Comparison of ENCODE assay signal across 10 cellular contexts in genomic region chr14:93430319-93430801, GRCh38. TPM values are rescaled to one million over a fixed set of nuclear protein-coding genes. Genes with fewer than 3 reads are reported as not detected.
DNase-seq lines count a peak whose midpoint lies in the region; ATAC-seq and TF ChIP-seq lines count a peak whose summit lies in the region.
"Had no signal": no experiment of that assay in that cellular context is flagged by ENCODE, and none has a peak within 500 bp of the region (broad histone marks: within the 10 kb centered on the region; RNA-seq: fewer than 3 reads in every experiment).

No MANE protein-coding gene starts in this region.

- DNase-seq in DMS 273 (lab: John Stamatoyannopoulos, UW; ENCODE audit: unreplicated experiment) (peak; percentile 66), DMS 273 treated with DMSO at 0.1 percent for 48 hours (lab: John Stamatoyannopoulos, UW) (no peak), SK-N-MC (ENCODE audit: low read depth, low spot score) (no peak), suprapubic skin (ENCODE audit: low spot score in 2 of 2) (no peak)
- no peak for DNase-seq in CD4-positive, alpha-beta T cell
- DNase-seq: activated CD8-positive, alpha-beta memory T cell treated with anti-CD3 and anti-CD28 coated beads, Interleukin-2, amount 50 U/mL, for 4 hours had no signal

- H3K9me3 Mint-ChIP-seq in CD4-positive, alpha-beta T cell: peaks cover 11% of the 10 kb centered on the region

- no peak overlapping the region for H3K27ac Mint-ChIP-seq in CD4-positive, alpha-beta T cell

- WGBS in suprapubic skin: 3% methylated on average over 26 of the region's 36 CpGs

- no peak overlapping the region for H3K4me3 Mint-ChIP-seq in CD4-positive, alpha-beta T cell

- no peak overlapping the region for H3K27ac ChIP-seq in SK-N-MC
- H3K27ac ChIP-seq in suprapubic skin: no peak overlapping the region
- H3K27ac ChIP-seq in CD4-positive, alpha-beta T cell (ENCODE audit: low read depth, low read length): no peak overlapping the region

- ATAC-seq in HG02884 (IDR thresholded peaks at IDR 0.05; ENCODE audit: unreplicated experiment) (no peak), GM19351 (IDR thresholded peaks at IDR 0.05; ENCODE audit: unreplicated experiment) (no peak)
- ATAC-seq in CD4-positive, alpha-beta T cell (ENCODE audit: poor library complexity): no peak
- ATAC-seq: left lobe of liver had no signal

- TF ChIP-seq POLR2A in suprapubic skin (IDR thresholded peaks at IDR 0.05): no peak

- no peak overlapping the region for H3K9ac ChIP-seq in SK-N-MC (ENCODE audit: insufficient read length)

- POLR2A ChIA-PET in CD4-positive, alpha-beta T cell (lab: Charles Lee): no interaction called here

- peaks cover 58% of the 10 kb centered on the region for H3K27me3 ChIP-seq in suprapubic skin
- peaks cover 41% of the 10 kb centered on the region for H3K27me3 ChIP-seq in CD4-positive, alpha-beta T cell (ENCODE audit: control insufficient read depth, insufficient read depth, low read length)

- H3K9me3 ChIP-seq in SK-N-MC (ENCODE audit: low read depth, low read length) (peaks cover 3% of the 10 kb centered on the region; the same call in 1 of the 2 replicates), suprapubic skin (peaks cover 16% of the 10 kb centered on the region)
- peaks cover 13% of the 10 kb centered on the region for H3K9me3 ChIP-seq in CD4-positive, alpha-beta T cell (ENCODE audit: control insufficient read depth, low read length)

- no peaks in the 10 kb centered on the region for H3K36me3 ChIP-seq in SK-N-MC (ENCODE audit: insufficient read depth, low read length)
- no peaks in the 10 kb centered on the region for H3K36me3 ChIP-seq in suprapubic skin

- no peak for TF ChIP-seq CTCF in suprapubic skin (IDR thresholded peaks at IDR 0.05)
- TF ChIP-seq CTCF in CD4-positive, alpha-beta T cell (IDR thresholded peaks at IDR 0.05): no peak

- H3K27me3 Mint-ChIP-seq in CD4-positive, alpha-beta T cell: peaks cover 53% of the 10 kb centered on the region

- no peak for TF ChIP-seq EP300 in suprapubic skin (IDR thresholded peaks at IDR 0.05)

- intact Hi-C loops in CD4-positive, alpha-beta T cell (cut with DNase I, micrococcal nuclease): no loop called here

- CTCF ChIA-PET in CD4-positive, alpha-beta T cell (lab: Charles Lee): no interaction called here

- H3K4me1 ChIP-seq in suprapubic skin: peaks cover 11% of the 10 kb centered on the region

- no peaks in the 10 kb centered on the region for H3K36me3 Mint-ChIP-seq in CD4-positive, alpha-beta T cell (ENCODE audit: low read depth)

- no peaks in the 10 kb centered on the region for H3K4me1 Mint-ChIP-seq in CD4-positive, alpha-beta T cell (ENCODE audit: low read depth)

- peak overlapping the region; percentile 34; the same call in 1 of the 2 replicates for H3K4me3 ChIP-seq in SK-N-MC
- peak overlapping the region; percentile 61 for H3K4me3 ChIP-seq in iPS-11a (ENCODE audit: low read depth, low read length)
- H3K4me3 ChIP-seq in suprapubic skin: peak overlapping the region; percentile 2

RNA-seq across cellular contexts. Expression of gene UNC79, which starts 0.4 kb away (rescaled TPM):
- total RNA-seq in suprapubic skin: under 1 TPM in 1 of 4 donors, not detected in 3; 0.30 TPM
- not detected for total RNA-seq in CD4-positive, alpha-beta T cell

Comparison
In these comparisons a context has a peak if more than half of its experiments do, and no peak if none do; other contexts are left out.
1. H3K4me3 ChIP-seq: peak in every context shown above with its lines; median percentile 61 in iPS-11a; 34 in SK-N-MC; 2 in suprapubic skin.